Comparison of ENCODE assay signal across 24 cellular contexts in genomic region chr1:214317300-214317699, GRCh38. TPM values are rescaled to one million over a fixed set of nuclear protein-coding genes. Genes with fewer than 3 reads are reported as not detected.
DNase-seq lines count a peak whose midpoint lies in the region; ATAC-seq and TF ChIP-seq lines count a peak whose summit lies in the region.
"Had no signal": no experiment of that assay in that cellular context is flagged by ENCODE, and none has a peak within 500 bp of the region (broad histone marks: within the 10 kb centered on the region; RNA-seq: fewer than 3 reads in every experiment).

No MANE protein-coding gene starts in this region.

- H3K4me1 ChIP-seq in ACC112 (ENCODE audit: control insufficient read depth, insufficient read depth, low read length, unreplicated experiment) (peaks cover 34% of the 10 kb centered on the region), body of pancreas (no peaks in the 10 kb centered on the region)
- H3K4me1 ChIP-seq: parathyroid adenoma, sigmoid colon, upper lobe of left lung had no signal

- no peak for ATAC-seq in body of pancreas
- no peak for ATAC-seq in memory B cell (ENCODE audit: low read depth)
- no peak for ATAC-seq in GM18505 (IDR thresholded peaks at IDR 0.05; ENCODE audit: unreplicated experiment)
- ATAC-seq: left colon, natural killer cell, T-cell had no signal

- H3K4me3 ChIP-seq in ACC112 (ENCODE audit: low read depth, low read length) (peak overlapping the region; percentile 75; the same call in 1 of the 2 replicates), H7 (ENCODE audit: insufficient read depth, low read depth, low read length) (no peak overlapping the region), body of pancreas (no peak overlapping the region)
- H3K4me3 ChIP-seq: sigmoid colon, upper lobe of left lung had no signal

- H3K79me2 ChIP-seq in ACC112 (ENCODE audit: control insufficient read depth, insufficient read depth, low read length, unreplicated experiment): peaks cover 3% of the 10 kb centered on the region
- H3K79me2 ChIP-seq: parathyroid adenoma had no signal

- H3K9me3 ChIP-seq in body of pancreas: no peaks in the 10 kb centered on the region
- H3K9me3 ChIP-seq: sigmoid colon, upper lobe of left lung had no signal

- peak overlapping the region; percentile 46 for H3K27ac Mint-ChIP-seq in memory B cell
- H3K27ac Mint-ChIP-seq: activated naive CD4-positive, alpha-beta T cell treated with anti-CD3 and anti-CD28 coated beads, Interleukin-2, amount 50 U/mL, for 24 hours; activated T-helper 1 cell treated with anti-CD3 and anti-CD28 coated beads, Interleukin-12 subunit alpha, Interleukin-12 subunit beta, Interleukin-2, Interleukin-4 antibody, amounts not matched to agents 30 ng/mL and 10 ng/mL and 1 ng/mL, durations not matched to agents 14 hours and 24 hours and 36 hours; natural killer cell; T-cell had no signal

- H3K27me3 ChIP-seq in ACC112 (ENCODE audit: insufficient read depth, low read length): no peaks in the 10 kb centered on the region
- peaks cover 39% of the 10 kb centered on the region for H3K27me3 ChIP-seq in H7 (ENCODE audit: control insufficient read depth, insufficient read depth, low read length)
- no peaks in the 10 kb centered on the region for H3K27me3 ChIP-seq in body of pancreas
- H3K27me3 ChIP-seq: sigmoid colon, upper lobe of left lung had no signal

- H3K27ac ChIP-seq in ACC112 (ENCODE audit: low read depth, low read length) (peak overlapping the region; percentile 91), body of pancreas (peak overlapping the region; percentile 3 to 63 (median 51))
- H3K27ac ChIP-seq: parathyroid adenoma, sigmoid colon, upper lobe of left lung had no signal

- no peak for TF ChIP-seq CTCF in body of pancreas (IDR thresholded peaks at IDR 0.05)

- peak; percentile 49 for DNase-seq in H7
- DNase-seq in body of pancreas: no peak
- DNase-seq in memory B cell (ENCODE audit: low spot score in 2 of 2): no peak
- DNase-seq in NCI-H146 treated with DMSO at 0.1 percent for 48 hours (lab: John Stamatoyannopoulos, UW; ENCODE audit: unreplicated experiment): no peak
- DNase-seq in NCI-H1048 (lab: John Stamatoyannopoulos, UW): no peak
- no peak for DNase-seq in NCI-H2196 treated with DMSO at 0.1 percent for 48 hours (lab: John Stamatoyannopoulos, UW; ENCODE audit: unreplicated experiment)
- DNase-seq: activated CD4-positive, alpha-beta T cell treated with anti-CD3 and anti-CD28 coated beads for 48 hours; effector CD4-positive, alpha-beta T cell; foreskin melanocyte; KG1; left colon; midbrain; natural killer cell; NCI-H1694 treated with DMSO at 0.1 percent for 48 hours; NCI-H2227 treated with DMSO at 0.1 percent for 48 hours; SIG-M5; sigmoid colon; T-cell; upper lobe of left lung had no signal

- TF ChIP-seq POLR2A in body of pancreas (IDR thresholded peaks at IDR 0.05) (no peak), GM18505 (IDR thresholded peaks at IDR 0.05; ENCODE audit: borderline replicate concordance, extremely low read depth, insufficient read depth, insufficient read length) (no peak)

- H3K4me3 Mint-ChIP-seq in memory B cell: no peak overlapping the region
- H3K4me3 Mint-ChIP-seq: activated naive CD4-positive, alpha-beta T cell treated with anti-CD3 and anti-CD28 coated beads, Interleukin-2, amount 50 U/mL, for 24 hours; activated T-helper 1 cell treated with anti-CD3 and anti-CD28 coated beads, Interleukin-12 subunit alpha, Interleukin-12 subunit beta, Interleukin-2, Interleukin-4 antibody, amounts not matched to agents 30 ng/mL and 10 ng/mL and 1 ng/mL, durations not matched to agents 14 hours and 24 hours and 36 hours; natural killer cell; T-cell had no signal

- peaks cover 7% of the 10 kb centered on the region for H3K4me1 Mint-ChIP-seq in memory B cell
- H3K4me1 Mint-ChIP-seq: activated naive CD4-positive, alpha-beta T cell treated with anti-CD3 and anti-CD28 coated beads, Interleukin-2, amount 50 U/mL, for 24 hours had no signal

- H3K36me3 ChIP-seq in ACC112 (ENCODE audit: insufficient read depth, low read length): peaks cover 16% of the 10 kb centered on the region; the same call in 1 of the 2 replicates
- H3K36me3 ChIP-seq in H7 (replicated peaks; ENCODE audit: control insufficient read depth, insufficient read depth, low read length): no peaks in the 10 kb centered on the region
- no peaks in the 10 kb centered on the region for H3K36me3 ChIP-seq in body of pancreas (replicated peaks in 1 of 2; ENCODE audit: insufficient read depth in 1 of 2, low read depth in 2 of 2)

- peaks cover 22% of the 10 kb centered on the region for H3K36me3 Mint-ChIP-seq in memory B cell

- no peaks in the 10 kb centered on the region for H3K27me3 Mint-ChIP-seq in memory B cell
- H3K27me3 Mint-ChIP-seq: activated naive CD4-positive, alpha-beta T cell treated with anti-CD3 and anti-CD28 coated beads, Interleukin-2, amount 50 U/mL, for 24 hours; T-cell had no signal

- WGBS in body of pancreas, 2 donors: 74 to 78% methylated on average over 4 of the region's 4 CpGs

- intact Hi-C loops in body of pancreas (cut with DNase I): no loop called here

- H2AFZ ChIP-seq in ACC112 (ENCODE audit: low read length, unreplicated experiment): peak overlapping the region; percentile 73
- H2AFZ ChIP-seq: parathyroid adenoma had no signal

- no peaks in the 10 kb centered on the region for H3K9me3 Mint-ChIP-seq in memory B cell
- H3K9me3 Mint-ChIP-seq: activated naive CD4-positive, alpha-beta T cell treated with anti-CD3 and anti-CD28 coated beads, Interleukin-2, amount 50 U/mL, for 24 hours; activated T-helper 1 cell treated with anti-CD3 and anti-CD28 coated beads, Interleukin-12 subunit alpha, Interleukin-12 subunit beta, Interleukin-2, Interleukin-4 antibody, amounts not matched to agents 30 ng/mL and 10 ng/mL and 1 ng/mL, durations not matched to agents 14 hours and 24 hours and 36 hours; natural killer cell; T-cell had no signal

RNA-seq across cellular contexts. Expression of gene SMYD2, which starts 36.3 kb away (rescaled TPM):
- total RNA-seq in H7 (2014; rRNA removed; shearing (Covaris generic)): 24.5 and 26.4 TPM in 2 replicates
- total RNA-seq in body of pancreas: 10 to 100 TPM; 18.4 to 18.5 TPM
